14 cellular contexts compared by ENCODE assay signal in the genomic region with DNA sequence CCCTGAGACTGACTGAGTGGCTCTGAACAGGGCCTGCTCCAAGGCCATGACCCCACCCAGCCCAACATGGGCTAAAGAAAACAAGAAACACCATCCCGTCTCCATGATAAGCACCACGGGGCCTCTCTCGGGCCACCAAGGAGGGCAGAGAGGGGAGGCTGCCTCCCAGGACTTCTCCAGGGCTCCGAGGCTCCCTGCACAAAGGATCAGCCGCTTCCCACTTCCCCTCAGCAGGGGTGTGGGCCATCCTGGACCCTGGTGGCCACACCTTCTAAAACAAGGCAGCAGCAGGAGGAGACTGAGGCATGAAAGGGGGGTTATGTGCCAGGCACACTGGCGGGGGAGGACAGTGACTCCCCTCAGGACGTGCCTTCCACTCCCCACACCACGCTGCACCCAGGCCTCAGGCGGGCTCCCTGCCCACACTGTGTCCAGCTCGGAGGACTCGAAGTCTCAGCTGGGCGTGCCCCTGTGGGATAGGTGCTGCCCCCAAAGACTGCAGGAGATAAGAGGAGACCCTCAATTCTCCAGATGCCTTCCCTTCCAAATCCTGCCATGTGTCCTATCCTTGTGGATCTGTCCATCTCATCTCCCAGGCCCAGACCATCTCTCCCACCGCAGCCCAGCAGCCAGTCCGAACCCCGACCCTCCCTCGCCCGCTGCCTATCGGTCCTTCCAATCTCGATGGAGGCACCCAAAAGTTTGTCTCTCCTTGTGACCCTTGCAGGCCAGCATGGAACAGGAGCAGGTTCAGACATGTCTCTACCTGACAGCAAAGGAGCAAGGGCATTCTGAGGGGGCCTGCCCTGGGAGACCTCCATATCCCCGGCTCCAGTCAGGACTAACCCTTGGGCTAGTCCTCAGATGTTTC. TPM values are rescaled to one million over a fixed set of nuclear protein-coding genes. Genes with fewer than 3 reads are reported as not detected.
DNase-seq lines count a peak whose midpoint lies in the region; ATAC-seq and TF ChIP-seq lines count a peak whose summit lies in the region.
"Had no signal": no experiment of that assay in that cellular context is flagged by ENCODE, and none has a peak within 500 bp of the region (broad histone marks: within the 10 kb centered on the region; RNA-seq: fewer than 3 reads in every experiment).

No MANE protein-coding gene starts in this region.

- no peak overlapping the region for H3K27ac ChIP-seq in CD8-positive, alpha-beta T cell (ENCODE audit: low read depth, low read length)
- H3K27ac ChIP-seq in neuronal stem cell (replicated peaks; ENCODE audit: low read length): no peak overlapping the region
- H3K27ac ChIP-seq: heart left ventricle, vagina had no signal

- H3K27me3 ChIP-seq in CD8-positive, alpha-beta T cell (ENCODE audit: insufficient read depth, low read length): no peaks in the 10 kb centered on the region
- H3K27me3 ChIP-seq in neuronal stem cell (ENCODE audit: control insufficient read depth in 3 of 3, insufficient read depth in 3 of 3, low read depth in 1 of 3, low read length in 3 of 3): no peaks in the 10 kb centered on the region
- H3K27me3 ChIP-seq: heart left ventricle, vagina had no signal

- no peak for ATAC-seq in CD8-positive, alpha-beta T cell

- H3K4me1 Mint-ChIP-seq in CD8-positive, alpha-beta T cell (ENCODE audit: low read depth): peaks cover 94% of the 10 kb centered on the region
- H3K4me1 Mint-ChIP-seq in IgD-negative memory B cell (peaks cover 44 to 66% (median 52%) of the 10 kb centered on the region in 3 donors), chondrocyte (ENCODE audit: low read depth) (peaks cover 8% of the 10 kb centered on the region)

- H4K91ac ChIP-seq in neuronal stem cell (ENCODE audit: low read depth, low read length, poor library complexity): no peak overlapping the region

- H3K36me3 Mint-ChIP-seq in CD8-positive, alpha-beta T cell: peaks cover 83% of the 10 kb centered on the region
- H3K36me3 Mint-ChIP-seq in IgD-negative memory B cell (peaks cover 4% of the 10 kb centered on the region), chondrocyte (ENCODE audit: low read depth) (no peaks in the 10 kb centered on the region)

- no peak overlapping the region for H2AFZ ChIP-seq in neuronal stem cell (ENCODE audit: low read length)

- H3K23ac ChIP-seq in neuronal stem cell (ENCODE audit: low read depth, low read length, poor library complexity): peak overlapping the region; percentile 66

- H3K4me2 ChIP-seq in neuronal stem cell (ENCODE audit: insufficient read depth, low read length, poor library complexity, severe bottlenecking): no peak overlapping the region

- H3K4me3 ChIP-seq in CD8-positive, alpha-beta T cell (ENCODE audit: low read depth, low read length): no peak overlapping the region
- no peak overlapping the region for H3K4me3 ChIP-seq in neuronal stem cell (ENCODE audit: low read length in 2 of 2)
- H3K4me3 ChIP-seq: heart left ventricle, vagina had no signal

- H2BK12ac ChIP-seq in neuronal stem cell (ENCODE audit: low read length): no peak overlapping the region

- POLR2A ChIA-PET in CD8-positive, alpha-beta T cell (lab: Charles Lee): interaction anchor here (0.9 kb wide), 1 partner anchor 10 kb away, joined by 3 read pairs; no protein-coding TSS in a partner anchor

- peak overlapping the region; percentile 94 for H3K18ac ChIP-seq in neuronal stem cell (ENCODE audit: low read length)

- no peaks in the 10 kb centered on the region for H3K27me3 Mint-ChIP-seq in CD8-positive, alpha-beta T cell (ENCODE audit: low read depth)
- H3K27me3 Mint-ChIP-seq in IgD-negative memory B cell: no peaks in the 10 kb centered on the region
- H3K27me3 Mint-ChIP-seq in chondrocyte (ENCODE audit: low read depth): no peaks in the 10 kb centered on the region

- no CpG with 5 or more reads among the region's 20 CpGs for WGBS in neuronal stem cell (ENCODE audit: extremely low coverage in 2 of 2, insufficient read length in 2 of 2, insufficient replicate concordance in 1 of 2), 2 donors

- no peak overlapping the region for H2BK120ac ChIP-seq in neuronal stem cell (ENCODE audit: low read depth, low read length)

- peak in 1 of 7 experiments; percentile 14 for DNase-seq in CD8-positive, alpha-beta T cell
- peak; percentile 80 for DNase-seq in chondrocyte (ENCODE audit: low spot score)
- no peak for DNase-seq in neuronal stem cell (ENCODE audit: low spot score)
- no peak for DNase-seq in EL
- DNase-seq in dedifferentiated amniotic fluid mesenchymal stem cell (ENCODE audit: extremely low spot score): no peak
- DNase-seq in germinal center (ENCODE audit: low spot score): no peak
- DNase-seq: activated effector memory CD4-positive, alpha-beta T cell treated with anti-CD3 and anti-CD28 coated beads, Interleukin-2, amount 50 U/mL, for 16 hours; NCI-H1105; NCI-H446 treated with DMSO at 0.1 percent for 48 hours; stimulated activated CD4-positive, alpha-beta T cell treated with anti-CD3 and anti-CD28 coated beads, Interleukin-1b, Interleukin-23, amount 100 ng/mL, for 48 hours; stimulated activated CD8-positive, alpha-beta memory T cell treated with anti-CD3 and anti-CD28 coated beads, Interleukin-4, amount 100 ng/mL, for 48 hours had no signal

- intact Hi-C loops in CD8-positive, alpha-beta T cell (cut with DNase I, micrococcal nuclease): no loop called here

- H2AK5ac ChIP-seq in neuronal stem cell (ENCODE audit: low read depth, low read length): no peak overlapping the region

- H3K27ac Mint-ChIP-seq in CD8-positive, alpha-beta T cell: peak overlapping the region; percentile 97
- H3K27ac Mint-ChIP-seq in IgD-negative memory B cell: peak overlapping the region in 2 of 3 donors; percentile 71 to 82
- no peak overlapping the region for H3K27ac Mint-ChIP-seq in chondrocyte (ENCODE audit: unreplicated experiment)

- H3K9me3 Mint-ChIP-seq in CD8-positive, alpha-beta T cell: no peaks in the 10 kb centered on the region
- H3K9me3 Mint-ChIP-seq in IgD-negative memory B cell (no peaks in the 10 kb centered on the region), chondrocyte (ENCODE audit: low read depth) (no peaks in the 10 kb centered on the region)

- no peak overlapping the region for H3K4me3 Mint-ChIP-seq in CD8-positive, alpha-beta T cell
- H3K4me3 Mint-ChIP-seq in IgD-negative memory B cell: peak overlapping the region in 1 of 4 donors; percentile 23
- H3K4me3 Mint-ChIP-seq in chondrocyte (ENCODE audit: unreplicated experiment): no peak overlapping the region

- CTCF ChIA-PET in CD8-positive, alpha-beta T cell (lab: Charles Lee): interaction anchor here (6.2 to 7.5 kb wide), 2 partner anchors 17 to 102 kb away, joined by 34 to 47 read pairs; no protein-coding TSS in a partner anchor

- no peak overlapping the region for H3K14ac ChIP-seq in neuronal stem cell (ENCODE audit: low read length)

- H3K9me3 ChIP-seq in CD8-positive, alpha-beta T cell (ENCODE audit: low read length): no peaks in the 10 kb centered on the region
- no peaks in the 10 kb centered on the region for H3K9me3 ChIP-seq in neuronal stem cell (replicated peaks in 1 of 2; ENCODE audit: control insufficient read depth in 2 of 2, insufficient read depth in 1 of 2, low read depth in 1 of 2, low read length in 2 of 2)
- H3K9me3 ChIP-seq: heart left ventricle, vagina had no signal

- no peak overlapping the region for H2BK5ac ChIP-seq in neuronal stem cell (ENCODE audit: low read length)

- H3K4ac ChIP-seq in neuronal stem cell (ENCODE audit: low read length): no peak overlapping the region

- no peak overlapping the region for H4K8ac ChIP-seq in neuronal stem cell (ENCODE audit: low read depth, low read length)

- H3K36me3 ChIP-seq in CD8-positive, alpha-beta T cell (ENCODE audit: insufficient read depth, low read length): peaks cover 19% of the 10 kb centered on the region
- peaks cover 0 to 2% of the 10 kb centered on the region in 2 donors for H3K36me3 ChIP-seq in neuronal stem cell (replicated peaks in 1 of 2; ENCODE audit: control insufficient read depth in 2 of 2, insufficient read depth in 2 of 2, low read length in 2 of 2)
- H3K36me3 ChIP-seq: heart left ventricle, vagina had no signal

- H3K79me1 ChIP-seq in neuronal stem cell (ENCODE audit: low read depth, low read length): peaks cover 19% of the 10 kb centered on the region

- H3K4me1 ChIP-seq in CD8-positive, alpha-beta T cell (ENCODE audit: insufficient read depth, low read length): peaks cover 97% of the 10 kb centered on the region
- H3K4me1 ChIP-seq in neuronal stem cell (ENCODE audit: control insufficient read depth in 2 of 2, insufficient read depth in 1 of 2, low read depth in 1 of 2, low read length in 2 of 2): peaks cover 2 to 9% of the 10 kb centered on the region in 2 donors

- H2BK15ac ChIP-seq in neuronal stem cell (ENCODE audit: low read length): no peak overlapping the region

- H3K9ac ChIP-seq in neuronal stem cell (ENCODE audit: low read depth, low read length, poor library complexity): no peak overlapping the region

- TF ChIP-seq CTCF in CD8-positive, alpha-beta T cell (IDR thresholded peaks at IDR 0.05): no peak
- TF ChIP-seq CTCF in chondrocyte (IDR thresholded peaks at IDR 0.05): no peak

RNA-seq across cellular contexts. Expression of gene SEMA4D, which starts 51.2 kb away (rescaled TPM):
- total RNA-seq in CD8-positive, alpha-beta T cell: 100 to 1,000 TPM; 286 to 305 TPM
- 35.3 TPM for polyA plus RNA-seq in IgD-negative memory B cell
- 3.3 to 3.8 TPM (median 3.8 TPM) in 3 replicates for total RNA-seq in chondrocyte
- 23.2 TPM for polyA plus RNA-seq in neuronal stem cell (2013, experiment 1 of 2)
- 24.3 TPM for polyA plus RNA-seq in neuronal stem cell (2013, experiment 2 of 2)

Comparison
In these comparisons a context has a peak if more than half of its experiments do, and no peak if none do; other contexts are left out.
1. RNA of gene SEMA4D, which starts 51.2 kb away (total RNA-seq): 286 to 305 TPM in CD8-positive, alpha-beta T cell; 3.3 to 3.8 TPM in chondrocyte; every median in the first group is over 10 times any median in the second.